20 cellular contexts compared by ENCODE assay signal in the genomic region with DNA sequence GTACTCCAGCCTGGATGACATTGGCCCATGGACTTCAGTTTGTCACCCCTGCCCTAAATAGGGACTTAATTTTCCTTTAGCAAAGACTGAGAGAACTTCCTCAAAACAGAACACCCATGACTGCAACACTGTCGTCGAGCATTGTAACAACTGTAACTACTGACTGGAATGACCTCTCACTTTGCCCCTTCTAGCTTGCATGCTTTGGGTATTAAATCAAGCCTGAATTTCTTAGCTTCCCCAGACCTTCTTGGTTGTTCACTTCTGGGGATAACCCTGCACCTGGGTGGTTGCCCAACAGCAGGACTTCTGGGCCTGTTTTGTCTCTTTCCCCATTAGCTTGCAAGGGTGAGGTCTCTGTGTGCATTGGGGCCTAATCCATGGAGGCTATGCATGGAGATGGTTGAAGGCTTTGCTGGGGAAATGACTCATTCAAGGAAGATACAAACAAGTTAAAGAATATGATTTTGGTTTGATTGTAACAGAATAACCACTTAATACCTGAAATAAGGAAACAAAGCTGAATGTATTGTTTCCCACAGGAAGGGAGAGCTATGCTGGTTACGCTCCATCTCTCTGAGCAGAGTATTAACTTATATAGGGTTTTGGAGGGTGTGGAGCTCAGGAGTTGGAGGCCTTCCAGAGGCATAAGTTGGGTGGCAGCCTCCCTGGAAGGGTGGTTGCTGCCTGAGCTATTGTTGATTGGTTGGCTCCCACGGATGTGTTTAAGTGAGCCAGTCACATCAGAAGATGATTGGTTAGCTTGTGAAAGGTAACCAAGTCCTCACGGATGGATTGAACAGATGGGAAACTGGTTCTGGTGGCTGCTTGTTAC. TPM values are rescaled to one million over a fixed set of nuclear protein-coding genes. Genes with fewer than 3 reads are reported as not detected.
DNase-seq lines count a peak whose midpoint lies in the region; ATAC-seq and TF ChIP-seq lines count a peak whose summit lies in the region.
"Had no signal": no experiment of that assay in that cellular context is flagged by ENCODE, and none has a peak within 500 bp of the region (broad histone marks: within the 10 kb centered on the region; RNA-seq: fewer than 3 reads in every experiment).

No MANE protein-coding gene starts in this region.

- ATAC-seq in esophagus mucosa, result peak; percentile 99
- ATAC-seq: A549, HCT116, T-cell had no signal

- TF ChIP-seq POLR2A in NB4 (IDR thresholded peaks at IDR 0.05; ENCODE audit: extremely low read depth, insufficient read length) (no peak), transverse colon (IDR thresholded peaks at IDR 0.05) (no peak), stomach (IDR thresholded peaks at IDR 0.05) (no peak)

- intact Hi-C loops in transverse colon (cut with DNase I; ENCODE audit: low total_unique reads), result no loop called here
- intact Hi-C loops in stomach (cut with DNase I; ENCODE audit: low total_unique reads), result no loop called here

- H3K4me3 ChIP-seq in NB4 (ENCODE audit: low read depth, low read length) (no peak overlapping the region), transverse colon (no peak overlapping the region), stomach (no peak overlapping the region)
- H3K4me3 ChIP-seq: A549, PC-9 had no signal

- no peak for TF ChIP-seq EP300 in transverse colon (IDR thresholded peaks at IDR 0.05; ENCODE audit: low read depth)
- TF ChIP-seq EP300 in stomach (IDR thresholded peaks at IDR 0.05), result no peak

- H3K36me3 ChIP-seq in transverse colon, result no peaks in the 10 kb centered on the region
- H3K36me3 ChIP-seq in stomach, result no peaks in the 10 kb centered on the region

- peak; percentile 28 to 50 for DNase-seq in Kasumi-1 (lab: John Stamatoyannopoulos, UW)
- peak; percentile 25 for DNase-seq in NB4 (ENCODE audit: low read depth)
- DNase-seq in transverse colon, result peak; percentile 30
- DNase-seq in stomach, result no peak
- no peak for DNase-seq in SKM-1 (lab: John Stamatoyannopoulos, UW; ENCODE audit: unreplicated experiment)
- DNase-seq in activated T-cell treated with anti-CD3 and anti-CD28 coated beads, Interleukin-2, amount 50 U/mL, for 1 hour, result no peak
- DNase-seq: GOT3, NCI-H1092 treated with DMSO at 0.1 percent for 48 hours, NCI-H146, NCI-H2029, NCI-H345, NCI-H524 treated with DMSO at 0.1 percent for 48 hours, PC-9, RPMI8226, SHP77, SK-N-SH, T-cell had no signal

- H3K4me1 ChIP-seq in transverse colon (no peaks in the 10 kb centered on the region), stomach (no peaks in the 10 kb centered on the region)
- H3K4me1 ChIP-seq: A549 had no signal

- no peak overlapping the region for H3K27ac ChIP-seq in transverse colon
- no peak overlapping the region for H3K27ac ChIP-seq in stomach
- H3K27ac ChIP-seq: A549, PC-9 had no signal

- no peak for TF ChIP-seq CTCF in NB4 (IDR thresholded peaks at IDR 0.05; ENCODE audit: low read depth, low read length)
- no peak for TF ChIP-seq CTCF in transverse colon (IDR thresholded peaks at IDR 0.05)
- TF ChIP-seq CTCF in stomach (IDR thresholded peaks at IDR 0.05), result no peak

- WGBS in transverse colon (ENCODE audit: low coverage in 1 of 2), 2 donors, result 76% methylated on average over 5 of the region's 5 CpGs; no CpG with 5 or more reads in 1 of the 2 donors
- WGBS in stomach, 5 donors, result 70 to 88% (median 85%) methylated on average over 5 of the region's 5 CpGs

- H3K27me3 ChIP-seq in transverse colon (no peaks in the 10 kb centered on the region), stomach (peaks cover 0 to 7% (median 0%) of the 10 kb centered on the region in 3 donors)

- in situ Hi-C loops in transverse colon (cut with MboI; ENCODE audit: low pct_ligation_motif_present in 1 of 4, low pct_unique_long_range_greater_than_20kb in 1 of 4, low sequenced_read_pairs in 3 of 4), result no loop called here

- H3K9me3 ChIP-seq in transverse colon (no peaks in the 10 kb centered on the region), stomach (no peaks in the 10 kb centered on the region)
- H3K9me3 ChIP-seq: A549, SK-N-SH had no signal

RNA-seq across cellular contexts. Expression of a gene that starts 34.7 kb away (rescaled TPM):
- total RNA-seq in esophagus mucosa (59.4 TPM), transverse colon (10 to 100 TPM; 34.4 to 77.3 (median 66.5) TPM), stomach (10 to 100 TPM; 18.1 to 68.8 (median 35.1) TPM)
- polyA plus RNA-seq in stomach, result 10 to 100 TPM; 37.3 to 53.7 (median 42.9) TPM

Comparison
In these comparisons a context has a peak if more than half of its experiments do, and no peak if none do; other contexts are left out.
1. DNase-seq: peak in Kasumi-1 (2 of 2), NB4 (single experiment) and transverse colon (single experiment); none in stomach (single experiment), SKM-1 (single experiment) and activated T-cell treated with anti-CD3 and anti-CD28 coated beads, Interleukin-2, amount 50 U/mL, for 1 hour (single experiment).